8 cellular contexts compared by ENCODE assay signal in genomic region chr3:99842826-99843589, GRCh38. TPM values are rescaled to one million over a fixed set of nuclear protein-coding genes. Genes with fewer than 3 reads are reported as not detected.
DNase-seq lines count a peak whose midpoint lies in the region; ATAC-seq and TF ChIP-seq lines count a peak whose summit lies in the region.

No MANE protein-coding gene starts in this region.

- POLR2A ChIA-PET in activated CD4-positive, alpha-beta memory T cell treated with anti-CD3 and anti-CD28 coated beads for 36 hours (lab: Charles Lee): no interaction called here

- no peak overlapping the region for H3K4me3 ChIP-seq in fibroblast of mammary gland (ENCODE audit: control insufficient read depth, low read depth, low read length)
- no peak overlapping the region for H3K4me3 ChIP-seq in osteoblast (ENCODE audit: insufficient read depth, low read length)

- H3K27me3 ChIP-seq in osteoblast (ENCODE audit: insufficient read depth, low read length): no peaks in the 10 kb centered on the region

- intact Hi-C loops in activated CD4-positive, alpha-beta memory T cell treated with anti-CD3 and anti-CD28 coated beads for 36 hours (cut with micrococcal nuclease): loop anchor here (1.0 kb wide), 1 partner anchor 411 kb away; no protein-coding TSS in a partner anchor

- H4K20me1 ChIP-seq in osteoblast (ENCODE audit: insufficient read depth, low read length): peaks cover 4% of the 10 kb centered on the region

- peaks cover 31% of the 10 kb centered on the region for H3K4me1 ChIP-seq in osteoblast (ENCODE audit: insufficient read depth, low read length)

- peak overlapping the region; percentile 76 for H3K27ac ChIP-seq in osteoblast (ENCODE audit: low read depth, low read length)

- ATAC-seq in GM18511 (IDR thresholded peaks at IDR 0.05; ENCODE audit: unreplicated experiment): peak; percentile 72
- ATAC-seq in GM21515 (IDR thresholded peaks at IDR 0.05; ENCODE audit: unreplicated experiment): no peak

- no peaks in the 10 kb centered on the region for H3K9me3 Mint-ChIP-seq in activated CD4-positive, alpha-beta memory T cell treated with anti-CD3 and anti-CD28 coated beads for 36 hours

- peak overlapping the region; percentile 51 for H3K4me2 ChIP-seq in osteoblast (ENCODE audit: insufficient read depth, low read length)

- in situ Hi-C loops in KBM-7 (cut with MboI; ENCODE audit: low pct_unique_long_range_greater_than_20kb, low sequenced_read_pairs): no loop called here

- DNase-seq in AG08396 (ENCODE audit: low spot score): peak; percentile 13
- peak; percentile 49 for DNase-seq in KBM-7
- DNase-seq in SK-N-DZ (ENCODE audit: low spot score): peak; percentile 50
- DNase-seq in fibroblast of mammary gland (ENCODE audit: low read depth): peak; percentile 70
- no peak for DNase-seq in osteoblast (ENCODE audit: insufficient read length, low spot score, missing footprints)
- no peak for DNase-seq in activated CD4-positive, alpha-beta memory T cell treated with anti-CD3 and anti-CD28 coated beads for 36 hours

- H3K27ac Mint-ChIP-seq in activated CD4-positive, alpha-beta memory T cell treated with anti-CD3 and anti-CD28 coated beads for 36 hours: no peak overlapping the region

- no peaks in the 10 kb centered on the region for H3K27me3 Mint-ChIP-seq in activated CD4-positive, alpha-beta memory T cell treated with anti-CD3 and anti-CD28 coated beads for 36 hours

- no peak overlapping the region for H3K4me3 Mint-ChIP-seq in activated CD4-positive, alpha-beta memory T cell treated with anti-CD3 and anti-CD28 coated beads for 36 hours

- H3K36me3 ChIP-seq in osteoblast (ENCODE audit: insufficient read depth, low read length): peaks cover 1% of the 10 kb centered on the region

- TF ChIP-seq CTCF in fibroblast of mammary gland (conservative IDR thresholded peaks at IDR 0.05; ENCODE audit: control insufficient read depth, insufficient read depth, low read depth, low read length) (peak; percentile 72), osteoblast (IDR thresholded peaks at IDR 0.05; ENCODE audit: extremely low read depth, low read depth, low read length) (peak; percentile 75)

- H3K9me3 ChIP-seq in osteoblast (ENCODE audit: low read depth, low read length): no peaks in the 10 kb centered on the region

- peak overlapping the region; percentile 1 for H2AFZ ChIP-seq in osteoblast (ENCODE audit: low read length)

- H3K36me3 Mint-ChIP-seq in activated CD4-positive, alpha-beta memory T cell treated with anti-CD3 and anti-CD28 coated beads for 36 hours: no peaks in the 10 kb centered on the region

- peaks cover 3% of the 10 kb centered on the region for H3K79me2 ChIP-seq in osteoblast (ENCODE audit: insufficient read depth, low read length)

- CTCF ChIA-PET in activated CD4-positive, alpha-beta memory T cell treated with anti-CD3 and anti-CD28 coated beads for 36 hours (lab: Charles Lee): interaction anchor here (0.6 to 2.5 kb wide), 10 partner anchors 10 to 473 kb away, joined by 3 to 24 read pairs (median 4); partner anchors contain the start of gene TBC1D23

- peaks cover 10% of the 10 kb centered on the region for H3K4me1 Mint-ChIP-seq in activated CD4-positive, alpha-beta memory T cell treated with anti-CD3 and anti-CD28 coated beads for 36 hours (ENCODE audit: low read depth)

RNA-seq across cellular contexts. Expression of gene CMSS1, which starts 25.3 kb away (rescaled TPM):
- 79.9 and 84.6 TPM in 2 replicates for polyA plus RNA-seq in SK-N-DZ (2014; cell fraction: cytosol; rRNA removed)
- 45.8 and 51.6 TPM in 2 replicates for polyA plus RNA-seq in SK-N-DZ (2014; cell fraction: nucleus; rRNA removed)
- total RNA-seq in osteoblast: 14.7 and 15.9 TPM in 2 replicates
- total RNA-seq in activated CD4-positive, alpha-beta memory T cell treated with anti-CD3 and anti-CD28 coated beads for 36 hours: 10 to 100 TPM; 95.6 to 97.2 TPM

Comparison
In these comparisons a context has a peak if more than half of its experiments do, and no peak if none do; other contexts are left out.
1. DNase-seq: peak in AG08396 (single experiment), KBM-7 (single experiment), SK-N-DZ (single experiment) and fibroblast of mammary gland (single experiment); none in osteoblast (single experiment) and activated CD4-positive, alpha-beta memory T cell treated with anti-CD3 and anti-CD28 coated beads for 36 hours (single experiment).